In genomic region chr9:91100878-91101450, GRCh38 we compare ENCODE assay signal across 10 cellular contexts.
A peak's percentile ranks its signal among the peaks of the same experiment; 100 is the strongest.
DNase-seq lines count a peak whose midpoint lies in the region; ATAC-seq and TF ChIP-seq lines count a peak whose summit lies in the region.
"Had no signal": no experiment of that assay in that cellular context is flagged by ENCODE, and none has a peak within 500 bp of the region (broad histone marks: within the 10 kb centered on the region; RNA-seq: fewer than 3 reads in every experiment).

No MANE protein-coding gene starts in this region.

- no peak overlapping the region for H3K4me3 ChIP-seq in foreskin fibroblast (ENCODE audit: low read depth in 1 of 2, low read length in 2 of 2)
- no peak overlapping the region for H3K4me3 ChIP-seq in psoas muscle
- H3K4me3 ChIP-seq: HAP-1 had no signal

- H3K27me3 ChIP-seq in psoas muscle (ENCODE audit: insufficient read depth in 3 of 3, low read length in 2 of 3), result no peaks in the 10 kb centered on the region
- H3K27me3 ChIP-seq: neutrophil had no signal

- no peak for TF ChIP-seq CTCF in VCaP (conservative IDR thresholded peaks at IDR 0.05)
- no peak for TF ChIP-seq CTCF in foreskin fibroblast (IDR thresholded peaks at IDR 0.05; ENCODE audit: low read depth, low read length)
- TF ChIP-seq CTCF in psoas muscle (IDR thresholded peaks at IDR 0.05), result no peak

- DNase-seq in Daoy (ENCODE audit: low read depth), result peak; percentile 19
- peak; percentile 43 to 73 for DNase-seq in foreskin fibroblast
- DNase-seq in psoas muscle, result peak; percentile 83 to 92
- no peak for DNase-seq in islet precursor cell
- no peak for DNase-seq in kidney glomerular epithelial cell (lab: John Stamatoyannopoulos, UW)

- peaks cover 25% of the 10 kb centered on the region for H3K4me1 ChIP-seq in psoas muscle
- H3K4me1 ChIP-seq: HAP-1 had no signal

- peak; percentile 65 to 82 (median 78) for ATAC-seq in psoas muscle
- no peak for ATAC-seq in HG03457 (IDR thresholded peaks at IDR 0.05; ENCODE audit: unreplicated experiment)
- no peak for ATAC-seq in HG02623 (IDR thresholded peaks at IDR 0.05; ENCODE audit: unreplicated experiment)

- WGBS in psoas muscle, 3 donors, result 28 to 34% (median 34%) methylated on average over 6 of the region's 6 CpGs

- no peaks in the 10 kb centered on the region for H3K36me3 ChIP-seq in psoas muscle (ENCODE audit: insufficient read depth in 1 of 2, low read depth in 1 of 2)
- H3K36me3 ChIP-seq: HAP-1, neutrophil had no signal

- intact Hi-C loops in psoas muscle (cut with DNase I), result loop anchor here (1.0 to 5.0 kb wide), 4 partner anchors 17 to 321 kb away; partner anchors contain the start of gene NFIL3 (in 1 of the 2)

- peak overlapping the region; percentile 76 for H3K27ac ChIP-seq in VCaP
- H3K27ac ChIP-seq in psoas muscle, result peak overlapping the region; percentile 92
- H3K27ac ChIP-seq: neutrophil had no signal

- H3K9me3 ChIP-seq in psoas muscle, result no peaks in the 10 kb centered on the region
- H3K9me3 ChIP-seq: HAP-1, neutrophil had no signal

Comparison
In these comparisons a context has a peak if more than half of its experiments do, and no peak if none do; other contexts are left out.
1. DNase-seq: peak in Daoy (single experiment), foreskin fibroblast (2 of 2) and psoas muscle (2 of 2); none in islet precursor cell (single experiment) and kidney glomerular epithelial cell (single experiment).
2. ATAC-seq: peak in psoas muscle (4 of 4); none in HG03457 (single experiment) and HG02623 (single experiment).